Comparison of ENCODE assay signal across 15 cellular contexts in genomic region chr2:226622484-226622883, GRCh38.
DNase-seq lines count a peak whose midpoint lies in the region; ATAC-seq and TF ChIP-seq lines count a peak whose summit lies in the region.
"Had no signal": no experiment of that assay in that cellular context is flagged by ENCODE, and none has a peak within 500 bp of the region (broad histone marks: within the 10 kb centered on the region; RNA-seq: fewer than 3 reads in every experiment).

No MANE protein-coding gene starts in this region.

- H3K4me3 Mint-ChIP-seq in endodermal cell: no peak overlapping the region
- no peak overlapping the region for H3K4me3 Mint-ChIP-seq in neural crest cell
- no peak overlapping the region for H3K4me3 Mint-ChIP-seq in activated naive CD4-positive, alpha-beta T cell treated with anti-CD3 and anti-CD28 coated beads for 36 hours
- H3K4me3 Mint-ChIP-seq: activated naive CD8-positive, alpha-beta T cell treated with anti-CD3 and anti-CD28 coated beads, Interleukin-2, amount 50 U/mL, for 24 hours; memory B cell had no signal

- H3K36me3 Mint-ChIP-seq in endodermal cell (ENCODE audit: low read depth): no peaks in the 10 kb centered on the region
- H3K36me3 Mint-ChIP-seq in neural crest cell (ENCODE audit: low read depth): no peaks in the 10 kb centered on the region
- H3K36me3 Mint-ChIP-seq in activated naive CD4-positive, alpha-beta T cell treated with anti-CD3 and anti-CD28 coated beads for 36 hours (ENCODE audit: low read depth): no peaks in the 10 kb centered on the region
- no peaks in the 10 kb centered on the region for H3K36me3 Mint-ChIP-seq in activated naive CD4-positive, alpha-beta T cell treated with anti-CD3 and anti-CD28 coated beads, Interleukin-2, amount 50 U/mL, for 72 hours
- H3K36me3 Mint-ChIP-seq: memory B cell had no signal

- H3K27ac ChIP-seq in endodermal cell (ENCODE audit: low read depth, low read length): no peak overlapping the region
- H3K27ac ChIP-seq: HL-60 had no signal

- H3K9me3 ChIP-seq in endodermal cell (ENCODE audit: control insufficient read depth, low read length): no peaks in the 10 kb centered on the region

- TF ChIP-seq CTCF in endodermal cell (conservative IDR thresholded peaks at IDR 0.05) (peak; percentile 74), neural crest cell (conservative IDR thresholded peaks at IDR 0.05) (peak; percentile 29)

- CTCF ChIA-PET in activated naive CD4-positive, alpha-beta T cell treated with anti-CD3 and anti-CD28 coated beads for 36 hours (lab: Charles Lee): no interaction called here

- 80 to 82% methylated on average over 2 of the region's 2 CpGs for WGBS in endodermal cell (ENCODE audit: insufficient coverage in 1 of 2, insufficient read length in 1 of 2), 2 experiments

- H3K27ac Mint-ChIP-seq in endodermal cell (no peak overlapping the region), neural crest cell (ENCODE audit: unreplicated experiment) (no peak overlapping the region)
- no peak overlapping the region for H3K27ac Mint-ChIP-seq in activated naive CD4-positive, alpha-beta T cell treated with anti-CD3 and anti-CD28 coated beads for 36 hours
- H3K27ac Mint-ChIP-seq in activated naive CD4-positive, alpha-beta T cell treated with anti-CD3 and anti-CD28 coated beads, Interleukin-2, amount 50 U/mL, for 72 hours: no peak overlapping the region
- H3K27ac Mint-ChIP-seq: activated naive CD8-positive, alpha-beta T cell treated with anti-CD3 and anti-CD28 coated beads, Interleukin-2, amount 50 U/mL, for 24 hours; memory B cell had no signal

- H3K9me3 Mint-ChIP-seq in endodermal cell: no peaks in the 10 kb centered on the region
- H3K9me3 Mint-ChIP-seq in neural crest cell: peaks cover 3% of the 10 kb centered on the region
- H3K9me3 Mint-ChIP-seq in activated naive CD4-positive, alpha-beta T cell treated with anti-CD3 and anti-CD28 coated beads for 36 hours: no peaks in the 10 kb centered on the region
- no peaks in the 10 kb centered on the region for H3K9me3 Mint-ChIP-seq in activated naive CD4-positive, alpha-beta T cell treated with anti-CD3 and anti-CD28 coated beads, Interleukin-2, amount 50 U/mL, for 72 hours
- H3K9me3 Mint-ChIP-seq: activated naive CD8-positive, alpha-beta T cell treated with anti-CD3 and anti-CD28 coated beads, Interleukin-2, amount 50 U/mL, for 24 hours; memory B cell had no signal

- intact Hi-C loops in activated naive CD4-positive, alpha-beta T cell treated with anti-CD3 and anti-CD28 coated beads for 36 hours (cut with micrococcal nuclease): no loop called here

- H3K4me1 ChIP-seq in endodermal cell (ENCODE audit: control insufficient read depth, insufficient read depth, low read length): no peaks in the 10 kb centered on the region

- no peaks in the 10 kb centered on the region for H3K36me3 ChIP-seq in endodermal cell (ENCODE audit: control insufficient read depth, insufficient read depth, low read length)

- H3K4me1 Mint-ChIP-seq in endodermal cell (peaks cover 4% of the 10 kb centered on the region), neural crest cell (peaks cover 8% of the 10 kb centered on the region)
- H3K4me1 Mint-ChIP-seq in activated naive CD4-positive, alpha-beta T cell treated with anti-CD3 and anti-CD28 coated beads for 36 hours (ENCODE audit: low read depth): no peaks in the 10 kb centered on the region
- H3K4me1 Mint-ChIP-seq: activated naive CD8-positive, alpha-beta T cell treated with anti-CD3 and anti-CD28 coated beads, Interleukin-2, amount 50 U/mL, for 24 hours; memory B cell had no signal

- H3K27me3 Mint-ChIP-seq in endodermal cell (ENCODE audit: insufficient read depth): no peaks in the 10 kb centered on the region
- no peaks in the 10 kb centered on the region for H3K27me3 Mint-ChIP-seq in neural crest cell (ENCODE audit: low read depth)
- H3K27me3 Mint-ChIP-seq in activated naive CD4-positive, alpha-beta T cell treated with anti-CD3 and anti-CD28 coated beads for 36 hours (ENCODE audit: low read depth): peaks cover 6% of the 10 kb centered on the region
- H3K27me3 Mint-ChIP-seq: activated naive CD8-positive, alpha-beta T cell treated with anti-CD3 and anti-CD28 coated beads, Interleukin-2, amount 50 U/mL, for 24 hours had no signal

- no peak overlapping the region for H3K9ac ChIP-seq in endodermal cell (ENCODE audit: extremely low read depth, low read length, poor library complexity, severe bottlenecking)

- no peak for ATAC-seq in activated naive CD4-positive, alpha-beta T cell treated with anti-CD3 and anti-CD28 coated beads, Interleukin-2, amount 50 U/mL, for 72 hours
- no peak for ATAC-seq in GM18907 (IDR thresholded peaks at IDR 0.05; ENCODE audit: unreplicated experiment)
- ATAC-seq: activated naive CD8-positive, alpha-beta T cell treated with anti-CD3 and anti-CD28 coated beads, Interleukin-2, amount 50 U/mL, for 24 hours had no signal

- no peak overlapping the region for H3K4me3 ChIP-seq in endodermal cell (ENCODE audit: low read length)

- DNase-seq in ELR (ENCODE audit: low read depth): peak; percentile 35
- peak; percentile 3 for DNase-seq in OCI-M1 (lab: John Stamatoyannopoulos, UW)
- no peak for DNase-seq in endodermal cell
- no peak for DNase-seq in neural crest cell (ENCODE audit: low read depth, low spot score)
- no peak for DNase-seq in SIG-M5 treated with dmso at 0.1 percent for 504 hours (lab: John Stamatoyannopoulos, UW; ENCODE audit: unreplicated experiment)
- DNase-seq in activated naive CD4-positive, alpha-beta T cell treated with anti-CD3 and anti-CD28 coated beads for 36 hours: no peak
- no peak for DNase-seq in activated naive CD4-positive, alpha-beta T cell treated with anti-CD3 and anti-CD28 coated beads, Interleukin-2, amount 50 U/mL, for 72 hours (ENCODE audit: low spot score in 2 of 2)
- DNase-seq: activated CD4-positive, alpha-beta T cell treated with anti-CD3 and anti-CD28 coated beads for 48 hours; activated naive CD8-positive, alpha-beta T cell treated with anti-CD3 and anti-CD28 coated beads, Interleukin-2, amount 50 U/mL, for 24 hours; activated T-cell treated with anti-CD3 and anti-CD28 coated beads, Interleukin-2, amount 50 U/mL, for 1 hour; NCI-H187 treated with DMSO at 0.1 percent for 48 hours; NCI-H526 had no signal

- no peaks in the 10 kb centered on the region for H3K27me3 ChIP-seq in endodermal cell (ENCODE audit: control insufficient read depth, insufficient read depth, low read length, poor library complexity, severe bottlenecking)

Comparison
In these comparisons a context has a peak if more than half of its experiments do, and no peak if none do; other contexts are left out.
1. DNase-seq: peak in ELR (single experiment) and OCI-M1 (single experiment); none in endodermal cell (single experiment), neural crest cell (single experiment), SIG-M5 treated with dmso at 0.1 percent for 504 hours (single experiment), activated naive CD4-positive, alpha-beta T cell treated with anti-CD3 and anti-CD28 coated beads for 36 hours (single experiment) and activated naive CD4-positive, alpha-beta T cell treated with anti-CD3 and anti-CD28 coated beads, Interleukin-2, amount 50 U/mL, for 72 hours (0 of 2).